In genomic region chr2:216081012-216081411, GRCh38 we compare ENCODE assay signal across 1 cellular context.
TF ChIP-seq lines count a peak whose summit lies in the region.

No MANE protein-coding gene starts in this region.

TF ChIP-seq in HCT116, 20 proteins besides CTCF, POLR2A, EP300 and RAD21 (continued from another document):
- TF ChIP-seq REST (IDR thresholded peaks at IDR 0.05; ENCODE audit: low read depth) = no peak
- no peak for TF ChIP-seq CEBPB (IDR thresholded peaks at IDR 0.05; ENCODE audit: low read depth)
- no peak for TF ChIP-seq JUND (IDR thresholded peaks at IDR 0.05)
- TF ChIP-seq EGR1 (IDR thresholded peaks at IDR 0.05; ENCODE audit: low read depth) = no peak
